1 cellular context compared by ENCODE assay signal in genomic region chr11:67628710-67629385, GRCh38.
A peak's percentile ranks its signal among the peaks of the same experiment; 100 is the strongest.
TF ChIP-seq lines count a peak whose summit lies in the region.

No MANE protein-coding gene starts in this region.

TF ChIP-seq in HepG2, 621 proteins besides CTCF, POLR2A, EP300 and RAD21 (continued from another document):
- TF ChIP-seq, protein P1, sequence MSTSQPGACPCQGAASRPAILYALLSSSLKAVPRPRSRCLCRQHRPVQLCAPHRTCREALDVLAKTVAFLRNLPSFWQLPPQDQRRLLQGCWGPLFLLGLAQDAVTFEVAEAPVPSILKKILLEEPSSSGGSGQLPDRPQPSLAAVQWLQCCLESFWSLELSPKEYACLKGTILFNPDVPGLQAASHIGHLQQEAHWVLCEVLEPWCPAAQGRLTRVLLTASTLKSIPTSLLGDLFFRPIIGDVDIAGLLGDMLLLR (CRISPR knock-in tag; IDR thresholded peaks at IDR 0.05) = no peak
- no peak for TF ChIP-seq ZFP36 (IDR thresholded peaks at IDR 0.05; ENCODE audit: borderline replicate concordance, low read depth, low read length, partially characterized antibody)
- no peak for TF ChIP-seq ZNF737 (CRISPR knock-in tag; IDR thresholded peaks at IDR 0.05; ENCODE audit: borderline replicate concordance)
- TF ChIP-seq ZBTB3 (CRISPR knock-in tag; IDR thresholded peaks at IDR 0.05; ENCODE audit: borderline replicate concordance, low read depth) = no peak
- TF ChIP-seq, protein P2, sequence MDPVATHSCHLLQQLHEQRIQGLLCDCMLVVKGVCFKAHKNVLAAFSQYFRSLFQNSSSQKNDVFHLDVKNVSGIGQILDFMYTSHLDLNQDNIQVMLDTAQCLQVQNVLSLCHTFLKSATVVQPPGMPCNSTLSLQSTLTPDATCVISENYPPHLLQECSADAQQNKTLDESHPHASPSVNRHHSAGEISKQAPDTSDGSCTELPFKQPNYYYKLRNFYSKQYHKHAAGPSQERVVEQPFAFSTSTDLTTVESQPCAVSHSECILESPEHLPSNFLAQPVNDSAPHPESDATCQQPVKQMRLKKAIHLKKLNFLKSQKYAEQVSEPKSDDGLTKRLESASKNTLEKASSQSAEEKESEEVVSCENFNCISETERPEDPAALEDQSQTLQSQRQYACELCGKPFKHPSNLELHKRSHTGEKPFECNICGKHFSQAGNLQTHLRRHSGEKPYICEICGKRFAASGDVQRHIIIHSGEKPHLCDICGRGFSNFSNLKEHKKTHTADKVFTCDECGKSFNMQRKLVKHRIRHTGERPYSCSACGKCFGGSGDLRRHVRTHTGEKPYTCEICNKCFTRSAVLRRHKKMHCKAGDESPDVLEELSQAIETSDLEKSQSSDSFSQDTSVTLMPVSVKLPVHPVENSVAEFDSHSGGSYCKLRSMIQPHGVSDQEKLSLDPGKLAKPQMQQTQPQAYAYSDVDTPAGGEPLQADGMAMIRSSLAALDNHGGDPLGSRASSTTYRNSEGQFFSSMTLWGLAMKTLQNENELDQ (CRISPR knock-in tag; IDR thresholded peaks at IDR 0.05; ENCODE audit: borderline replicate concordance) = peak; percentile 65; the same call in 1 of the 2 replicates
- TF ChIP-seq, protein P3, sequence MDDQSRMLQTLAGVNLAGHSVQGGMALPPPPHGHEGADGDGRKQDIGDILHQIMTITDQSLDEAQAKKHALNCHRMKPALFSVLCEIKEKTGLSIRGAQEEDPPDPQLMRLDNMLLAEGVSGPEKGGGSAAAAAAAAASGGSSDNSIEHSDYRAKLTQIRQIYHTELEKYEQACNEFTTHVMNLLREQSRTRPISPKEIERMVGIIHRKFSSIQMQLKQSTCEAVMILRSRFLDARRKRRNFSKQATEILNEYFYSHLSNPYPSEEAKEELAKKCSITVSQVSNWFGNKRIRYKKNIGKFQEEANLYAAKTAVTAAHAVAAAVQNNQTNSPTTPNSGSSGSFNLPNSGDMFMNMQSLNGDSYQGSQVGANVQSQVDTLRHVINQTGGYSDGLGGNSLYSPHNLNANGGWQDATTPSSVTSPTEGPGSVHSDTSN (CRISPR knock-in tag; IDR thresholded peaks at IDR 0.05; ENCODE audit: borderline replicate concordance) = no peak
- 0 out of 2 replicates have a peak, but pooled peaks have one; percentile 17 for TF ChIP-seq ZBTB20 (CRISPR knock-in tag; IDR thresholded peaks at IDR 0.05; ENCODE audit: borderline replicate concordance, low read depth)
- no peak for TF ChIP-seq RBM39 (IDR thresholded peaks at IDR 0.05; ENCODE audit: low read depth, low read length, poor library complexity, severe bottlenecking)
- no peak for TF ChIP-seq HDAC1 (CRISPR knock-in tag; IDR thresholded peaks at IDR 0.05)
- TF ChIP-seq FOXO4 (CRISPR knock-in tag; conservative IDR thresholded peaks at IDR 0.05) = no peak
- no peak for TF ChIP-seq KDM2A (CRISPR knock-in tag; IDR thresholded peaks at IDR 0.05; ENCODE audit: borderline replicate concordance, low read depth)
- TF ChIP-seq SP2 (CRISPR knock-in tag; IDR thresholded peaks at IDR 0.05) = peak; percentile 25; the same call in 1 of the 2 replicates
- no peak for TF ChIP-seq ZBTB43 (CRISPR knock-in tag; conservative IDR thresholded peaks at IDR 0.05)
- TF ChIP-seq FOXK1 (CRISPR knock-in tag; IDR thresholded peaks at IDR 0.05; ENCODE audit: borderline replicate concordance, low read depth) = no peak
- no peak for TF ChIP-seq SIN3B (IDR thresholded peaks at IDR 0.05; ENCODE audit: low read length)
- no peak for TF ChIP-seq GTF3A (CRISPR knock-in tag; conservative IDR thresholded peaks at IDR 0.05)
- 0 out of 2 replicates have a peak, but pooled peaks have one; percentile 13 for TF ChIP-seq PCBP1 (IDR thresholded peaks at IDR 0.05; ENCODE audit: borderline replicate concordance, low read depth, low read length)
- TF ChIP-seq, protein P4, sequence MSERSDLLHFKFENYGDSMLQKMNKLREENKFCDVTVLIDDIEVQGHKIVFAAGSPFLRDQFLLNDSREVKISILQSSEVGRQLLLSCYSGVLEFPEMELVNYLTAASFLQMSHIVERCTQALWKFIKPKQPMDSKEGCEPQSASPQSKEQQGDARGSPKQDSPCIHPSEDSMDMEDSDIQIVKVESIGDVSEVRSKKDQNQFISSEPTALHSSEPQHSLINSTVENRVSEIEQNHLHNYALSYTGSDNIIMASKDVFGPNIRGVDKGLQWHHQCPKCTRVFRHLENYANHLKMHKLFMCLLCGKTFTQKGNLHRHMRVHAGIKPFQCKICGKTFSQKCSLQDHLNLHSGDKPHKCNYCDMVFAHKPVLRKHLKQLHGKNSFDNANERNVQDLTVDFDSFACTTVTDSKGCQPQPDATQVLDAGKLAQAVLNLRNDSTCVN (CRISPR knock-in tag; IDR thresholded peaks at IDR 0.05; ENCODE audit: borderline replicate concordance) = no peak
- no peak for TF ChIP-seq ZNF792 (CRISPR knock-in tag; IDR thresholded peaks at IDR 0.05)
- TF ChIP-seq ZNF644 (CRISPR knock-in tag; IDR thresholded peaks at IDR 0.05; ENCODE audit: low read depth) = no peak
- no peak for TF ChIP-seq NCOR1 (IDR thresholded peaks at IDR 0.05; ENCODE audit: borderline replicate concordance, low read length)
- TF ChIP-seq ZNF343 (CRISPR knock-in tag; IDR thresholded peaks at IDR 0.05) = no peak
- TF ChIP-seq ZBTB21 (CRISPR knock-in tag; IDR thresholded peaks at IDR 0.05) = no peak
- TF ChIP-seq ZNF790 (CRISPR knock-in tag; IDR thresholded peaks at IDR 0.05; ENCODE audit: borderline replicate concordance) = no peak
- no peak for TF ChIP-seq TFE3 (CRISPR knock-in tag; IDR thresholded peaks at IDR 0.05)
- TF ChIP-seq JARID2 (CRISPR knock-in tag; IDR thresholded peaks at IDR 0.05; ENCODE audit: insufficient replicate concordance) = no peak
TF ChIP-seq in HepG2: peak in this region for 12.
